ENCODE assay signal across 8 cellular contexts in the genomic region with DNA sequence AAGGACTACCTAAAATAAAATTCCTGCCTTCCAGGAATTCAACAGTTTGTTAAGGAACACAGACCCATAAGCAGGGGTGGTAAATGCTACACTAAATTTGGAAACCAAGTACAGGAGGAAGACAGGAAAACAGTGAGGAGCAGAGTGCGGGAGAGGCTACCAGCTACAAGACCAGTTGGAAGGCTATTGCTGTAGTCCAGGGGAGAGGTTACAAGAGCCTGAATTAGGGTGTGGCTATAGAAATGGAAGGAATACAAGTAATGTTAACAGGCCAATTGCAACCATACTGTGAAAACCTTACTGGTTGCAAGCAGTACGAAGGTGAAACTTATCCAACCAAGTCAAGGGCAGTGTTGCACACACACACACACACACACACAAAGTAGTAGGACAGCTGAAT. TPM values are rescaled to one million over a fixed set of nuclear protein-coding genes. Genes with fewer than 3 reads are reported as not detected.
DNase-seq lines count a peak whose midpoint lies in the region; ATAC-seq and TF ChIP-seq lines count a peak whose summit lies in the region.

No MANE protein-coding gene starts in this region.

- H3K9ac ChIP-seq in HCT116 (ENCODE audit: low read length): peak overlapping the region; percentile 88
- no peak overlapping the region for H3K9ac ChIP-seq in rectal smooth muscle tissue (ENCODE audit: low read length)

- H2AFZ ChIP-seq in HCT116 (ENCODE audit: low read depth, low read length, poor library complexity, severe bottlenecking): peak overlapping the region; percentile 91

- ATAC-seq in HCT116: peak; percentile 39
- peak; percentile 28; the same call in 1 of the 2 replicates for ATAC-seq in Panc1
- no peak for ATAC-seq in HG03342 (IDR thresholded peaks at IDR 0.05; ENCODE audit: unreplicated experiment)

- H3K9me3 ChIP-seq in HCT116 (ENCODE audit: control insufficient read depth in 1 of 2, insufficient read depth in 1 of 2, low read depth in 1 of 2, low read length in 2 of 2) (no peaks in the 10 kb centered on the region), Panc1 (ENCODE audit: control insufficient read depth, insufficient read depth, low read depth, low read length) (no peaks in the 10 kb centered on the region)

- TF ChIP-seq CTCF in HCT116 (IDR thresholded peaks at IDR 0.05 in 2 of 3, conservative IDR thresholded peaks at IDR 0.05 in 1 of 3; ENCODE audit: borderline replicate concordance in 1 of 3, insufficient read depth in 1 of 3, low read depth in 2 of 3, low read length in 2 of 3) (no peak), Panc1 (IDR thresholded peaks at IDR 0.05) (no peak)

- RAD21 ChIA-PET in HCT116 (lab: Charles Lee; ENCODE audit: low non-redundant PET in 1 of 2, low total read pairs in 2 of 2, uncharacterized antibody in 2 of 2, unreplicated experiment in 2 of 2): no interaction called here

- H3K27me3 ChIP-seq in HCT116 (ENCODE audit: insufficient read depth, low read length) (no peaks in the 10 kb centered on the region), Panc1 (ENCODE audit: control insufficient read depth, insufficient read depth, low read length) (no peaks in the 10 kb centered on the region; the same call in 1 of the 2 replicates), rectal smooth muscle tissue (ENCODE audit: control insufficient read depth, insufficient read depth, low read length) (no peaks in the 10 kb centered on the region)

- in situ Hi-C loops in Panc1 (cut with HindIII; ENCODE audit: low pct_unique_long_range_greater_than_20kb, low sequenced_read_pairs): no loop called here

- H4K20me1 ChIP-seq in HCT116 (ENCODE audit: insufficient read depth): no peaks in the 10 kb centered on the region

- POLR2A ChIA-PET in HCT116 (lab: Charles Lee): interaction anchor here (0.9 to 2.6 kb wide), 2 partner anchors 12 to 13 kb away, joined by 3 to 17 read pairs; a partner anchor contains a TSS
- POLR2A ChIA-PET in Panc1 (lab: Charles Lee): no interaction called here

- peak; percentile 21 for DNase-seq in HCT116 (ENCODE audit: low read depth, low spot score)
- no peak for DNase-seq in Panc1 (ENCODE audit: low read depth, low spot score)
- DNase-seq in epithelial cell of prostate (ENCODE audit: low read depth, low spot score): no peak
- no peak for DNase-seq in DMS114 treated with DMSO at 0.1 percent for 48 hours (lab: John Stamatoyannopoulos, UW; ENCODE audit: unreplicated experiment)
- DNase-seq in NCI-H1092 treated with DMSO at 0.1 percent for 48 hours (lab: John Stamatoyannopoulos, UW): no peak
- DNase-seq in nucleus accumbens (lab: John Stamatoyannopoulos, UW): no peak

- peak overlapping the region; percentile 82 for H3K4me2 ChIP-seq in HCT116 (ENCODE audit: low read length)

- peak overlapping the region; percentile 71; the same call in 1 of the 2 replicates for H3K27ac ChIP-seq in HCT116 (ENCODE audit: low read depth, low read length)
- H3K27ac ChIP-seq in Panc1 (ENCODE audit: low read length): peak overlapping the region; percentile 91
- peak overlapping the region; percentile 82 for H3K27ac ChIP-seq in epithelial cell of prostate
- H3K27ac ChIP-seq in rectal smooth muscle tissue (ENCODE audit: low read depth, low read length): no peak overlapping the region

- H3K4me1 ChIP-seq in HCT116 (ENCODE audit: control insufficient read depth in 1 of 2, insufficient read depth in 2 of 2, low read length in 2 of 2) (peaks cover 9 to 29% of the 10 kb centered on the region in 2 experiments; a peak in 3 of 4 replicates), Panc1 (ENCODE audit: control insufficient read depth, insufficient read depth, low read length) (peaks cover 21% of the 10 kb centered on the region), rectal smooth muscle tissue (ENCODE audit: control insufficient read depth, insufficient read depth, low read length) (peaks cover 14% of the 10 kb centered on the region)

- no peak for TF ChIP-seq RAD21 in HCT116 (IDR thresholded peaks at IDR 0.05; ENCODE audit: low read depth)

- H3K36me3 ChIP-seq in HCT116 (ENCODE audit: control insufficient read depth in 1 of 2, insufficient read depth in 2 of 2, low read length in 2 of 2) (0 out of 4 replicates have a peak, but pooled peaks cover 0 to 2% of the 10 kb centered on the region in 2 experiments), Panc1 (ENCODE audit: control insufficient read depth, insufficient read depth, low read length) (no peaks in the 10 kb centered on the region; the same call in 1 of the 2 replicates), rectal smooth muscle tissue (ENCODE audit: control insufficient read depth, insufficient read depth, low read length) (no peaks in the 10 kb centered on the region)

- intact Hi-C loops in HCT116 (cut with micrococcal nuclease) (loop anchor here (5.0 to 10.0 kb wide), 3 partner anchors 161 to 731 kb away; a partner anchor contains a TSS), Panc1 (cut with micrococcal nuclease; ENCODE audit: unreplicated experiment) (no loop called here)

- peak overlapping the region; percentile 89 to 95 for H3K4me3 ChIP-seq in HCT116 (replicated peaks in 1 of 2; ENCODE audit: low read depth in 1 of 2, low read length in 2 of 2)
- peak overlapping the region; percentile 75 to 92 for H3K4me3 ChIP-seq in Panc1 (ENCODE audit: low read depth in 2 of 2, low read length in 2 of 2)
- peak overlapping the region; percentile 98 for H3K4me3 ChIP-seq in rectal smooth muscle tissue (ENCODE audit: low read length)

- CTCF ChIA-PET in HCT116 (lab: Charles Lee): interaction anchor here (1.1 kb wide), 1 partner anchor 145 kb away, joined by 4 read pairs; no protein-coding TSS in a partner anchor
- CTCF ChIA-PET in Panc1 (lab: Charles Lee): no interaction called here

- BruUV-seq in HCT116 (replicated peaks; lab: Mats Ljungman, UMichigan): no TSS peak
- BruUV-seq in Panc1 (replicated peaks; lab: Mats Ljungman, UMichigan): no TSS peak

- no peak for TF ChIP-seq POLR2A in HCT116 (IDR thresholded peaks at IDR 0.05; ENCODE audit: borderline replicate concordance, extremely low read depth, insufficient read depth, insufficient read length)

- H3K9me2 ChIP-seq in HCT116 (ENCODE audit: insufficient read depth): no peaks in the 10 kb centered on the region

- H3K79me2 ChIP-seq in HCT116 (ENCODE audit: insufficient read depth, low read length): peaks cover 41% of the 10 kb centered on the region

TF ChIP-seq in HCT116, 20 proteins besides CTCF, POLR2A, EP300 and RAD21 (continues in another document):
- TF ChIP-seq SRF (IDR thresholded peaks at IDR 0.05; ENCODE audit: low read depth): no peak
- no peak for TF ChIP-seq FOSL1 (IDR thresholded peaks at IDR 0.05; ENCODE audit: low read depth)
- TF ChIP-seq, protein P1, sequence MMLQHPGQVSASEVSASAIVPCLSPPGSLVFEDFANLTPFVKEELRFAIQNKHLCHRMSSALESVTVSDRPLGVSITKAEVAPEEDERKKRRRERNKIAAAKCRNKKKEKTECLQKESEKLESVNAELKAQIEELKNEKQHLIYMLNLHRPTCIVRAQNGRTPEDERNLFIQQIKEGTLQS (IDR thresholded peaks at IDR 0.05): no peak
- TF ChIP-seq, protein P2, sequence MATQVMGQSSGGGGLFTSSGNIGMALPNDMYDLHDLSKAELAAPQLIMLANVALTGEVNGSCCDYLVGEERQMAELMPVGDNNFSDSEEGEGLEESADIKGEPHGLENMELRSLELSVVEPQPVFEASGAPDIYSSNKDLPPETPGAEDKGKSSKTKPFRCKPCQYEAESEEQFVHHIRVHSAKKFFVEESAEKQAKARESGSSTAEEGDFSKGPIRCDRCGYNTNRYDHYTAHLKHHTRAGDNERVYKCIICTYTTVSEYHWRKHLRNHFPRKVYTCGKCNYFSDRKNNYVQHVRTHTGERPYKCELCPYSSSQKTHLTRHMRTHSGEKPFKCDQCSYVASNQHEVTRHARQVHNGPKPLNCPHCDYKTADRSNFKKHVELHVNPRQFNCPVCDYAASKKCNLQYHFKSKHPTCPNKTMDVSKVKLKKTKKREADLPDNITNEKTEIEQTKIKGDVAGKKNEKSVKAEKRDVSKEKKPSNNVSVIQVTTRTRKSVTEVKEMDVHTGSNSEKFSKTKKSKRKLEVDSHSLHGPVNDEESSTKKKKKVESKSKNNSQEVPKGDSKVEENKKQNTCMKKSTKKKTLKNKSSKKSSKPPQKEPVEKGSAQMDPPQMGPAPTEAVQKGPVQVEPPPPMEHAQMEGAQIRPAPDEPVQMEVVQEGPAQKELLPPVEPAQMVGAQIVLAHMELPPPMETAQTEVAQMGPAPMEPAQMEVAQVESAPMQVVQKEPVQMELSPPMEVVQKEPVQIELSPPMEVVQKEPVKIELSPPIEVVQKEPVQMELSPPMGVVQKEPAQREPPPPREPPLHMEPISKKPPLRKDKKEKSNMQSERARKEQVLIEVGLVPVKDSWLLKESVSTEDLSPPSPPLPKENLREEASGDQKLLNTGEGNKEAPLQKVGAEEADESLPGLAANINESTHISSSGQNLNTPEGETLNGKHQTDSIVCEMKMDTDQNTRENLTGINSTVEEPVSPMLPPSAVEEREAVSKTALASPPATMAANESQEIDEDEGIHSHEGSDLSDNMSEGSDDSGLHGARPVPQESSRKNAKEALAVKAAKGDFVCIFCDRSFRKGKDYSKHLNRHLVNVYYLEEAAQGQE (IDR thresholded peaks at IDR 0.05; ENCODE audit: low read depth): no peak
- no peak for TF ChIP-seq TCF7L2 (IDR thresholded peaks at IDR 0.05; ENCODE audit: borderline replicate concordance, extremely low read depth, insufficient read depth, insufficient read length)
- TF ChIP-seq ZNF274 (IDR thresholded peaks at IDR 0.05; ENCODE audit: low read depth, low read length): no peak

RNA-seq across cellular contexts. Expression of a gene that starts 0.9 kb away (rescaled TPM):
- total RNA-seq in HCT116 (2021; ENCODE audit: unreplicated experiment) (36.2 TPM), Panc1 (2021; ENCODE audit: unreplicated experiment) (56.0 TPM)
- polyA plus RNA-seq in HCT116 (2012): 19.0 and 22.5 TPM in 2 replicates
- polyA plus RNA-seq in Panc1 (2012; ENCODE audit: insufficient read length): 25.9 TPM

RNA-seq across cellular contexts. Expression of a gene that starts 11.5 kb away (rescaled TPM):
- total RNA-seq in HCT116 (2021; ENCODE audit: unreplicated experiment) (21.6 TPM), Panc1 (2021; ENCODE audit: unreplicated experiment) (21.8 TPM)
- 6.6 and 9.5 TPM in 2 replicates for polyA plus RNA-seq in HCT116 (2012)
- 15.6 TPM for polyA plus RNA-seq in Panc1 (2012; ENCODE audit: insufficient read length)

RNA-seq across cellular contexts. Expression of a gene that starts 54.0 kb away (rescaled TPM):
- total RNA-seq in HCT116 (2021; ENCODE audit: unreplicated experiment) (not detected), Panc1 (2021; ENCODE audit: unreplicated experiment) (not detected)
- polyA plus RNA-seq in HCT116 (2012): 0.09 TPM in 1 of 2 replicates, not detected in the other
- 0.17 TPM for polyA plus RNA-seq in Panc1 (2012; ENCODE audit: insufficient read length)
